ENCODE assay signal across 16 cellular contexts in the genomic region with DNA sequence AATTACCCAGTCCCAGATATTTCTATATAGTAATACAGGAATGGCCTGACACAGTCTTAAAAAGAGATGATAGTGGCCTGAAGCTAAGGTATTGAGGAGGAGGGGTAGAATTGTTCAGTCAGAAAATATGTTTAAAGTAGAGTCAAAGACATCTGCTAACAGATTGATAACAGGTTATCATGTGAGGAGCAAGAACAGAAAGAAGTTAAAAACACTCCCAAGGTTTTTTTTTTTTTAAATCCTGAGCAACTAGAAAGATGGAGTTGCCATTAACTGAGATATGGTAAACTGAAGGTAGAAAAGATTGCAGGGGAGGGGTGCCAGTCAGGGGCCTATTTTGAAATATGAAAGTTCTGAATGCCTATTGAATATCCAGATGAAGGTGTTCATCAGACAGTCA. TPM values are rescaled to one million over a fixed set of nuclear protein-coding genes. Genes with fewer than 3 reads are reported as not detected.
A peak's percentile ranks its signal among the peaks of the same experiment; 100 is the strongest.
DNase-seq lines count a peak whose midpoint lies in the region; ATAC-seq and TF ChIP-seq lines count a peak whose summit lies in the region.
"Had no signal": no experiment of that assay in that cellular context is flagged by ENCODE, and none has a peak within 500 bp of the region (broad histone marks: within the 10 kb centered on the region; RNA-seq: fewer than 3 reads in every experiment).

No MANE protein-coding gene starts in this region.

- no peak for DNase-seq in activated naive CD4-positive, alpha-beta T cell treated with anti-CD3 and anti-CD28 coated beads, Interleukin-2, amount 10 ng/mL, durations not matched to agents 7 days and 5 days
- DNase-seq in Karpas-422 (no peak), hepatocyte (ENCODE audit: low spot score) (no peak), NCI-H2081 treated with DMSO at 0.1 percent for 48 hours (lab: John Stamatoyannopoulos, UW) (no peak), DMS53 treated with DMSO at 0.1 percent for 48 hours (lab: John Stamatoyannopoulos, UW; ENCODE audit: unreplicated experiment) (no peak)
- DNase-seq in stimulated activated effector memory CD8-positive, alpha-beta T cell treated with anti-CD3 and anti-CD28 coated beads, Interleukin-12 subunit alpha, Interleukin-12 subunit beta, amount 100 ng/mL, for 72 hours (ENCODE audit: low spot score in 2 of 2), result no peak
- DNase-seq: DND-41, GDM1, NCI-H1436, NCI-H2029 treated with DMSO at 0.1 percent for 48 hours, NCI-H524, RPMI8226 had no signal

- H3K4me1 ChIP-seq in Karpas-422 (ENCODE audit: low read length), result peaks cover 55% of the 10 kb centered on the region
- H3K4me1 ChIP-seq in hepatocyte (ENCODE audit: insufficient read depth), result peaks cover 9% of the 10 kb centered on the region

- H3K79me2 ChIP-seq in Karpas-422 (ENCODE audit: low read length) (peaks cover 99% of the 10 kb centered on the region), hepatocyte (peaks cover 100% of the 10 kb centered on the region)

- H3K4me3 ChIP-seq in Karpas-422 (ENCODE audit: low read length) (no peak overlapping the region), hepatocyte (no peak overlapping the region)

- H3K27ac ChIP-seq in Karpas-422 (ENCODE audit: low read length), result 0 out of 2 replicates have a peak overlapping the region, but pooled peaks have one; percentile 12
- peak overlapping the region; percentile 12 for H3K27ac ChIP-seq in hepatocyte

- H3K4me1 Mint-ChIP-seq in activated naive CD4-positive, alpha-beta T cell treated with anti-CD3 and anti-CD28 coated beads, Interleukin-2, amount 50 U/mL, for 24 hours, result peaks cover 82% of the 10 kb centered on the region
- H3K4me1 Mint-ChIP-seq in activated naive CD4-positive, alpha-beta T cell treated with anti-CD3 and anti-CD28 coated beads, Interleukin-2, amount 10 ng/mL, durations not matched to agents 7 days and 5 days, result peaks cover 18% of the 10 kb centered on the region
- H3K4me1 Mint-ChIP-seq in stimulated activated effector memory CD8-positive, alpha-beta T cell treated with anti-CD3 and anti-CD28 coated beads, Interleukin-12 subunit alpha, Interleukin-12 subunit beta, amount 100 ng/mL, for 72 hours, result peaks cover 57% of the 10 kb centered on the region

- H3K27me3 Mint-ChIP-seq in activated naive CD4-positive, alpha-beta T cell treated with anti-CD3 and anti-CD28 coated beads, Interleukin-2, amount 50 U/mL, for 24 hours, result no peaks in the 10 kb centered on the region
- H3K27me3 Mint-ChIP-seq in activated naive CD4-positive, alpha-beta T cell treated with anti-CD3 and anti-CD28 coated beads, Interleukin-2, amount 10 ng/mL, durations not matched to agents 7 days and 5 days, result no peaks in the 10 kb centered on the region
- H3K27me3 Mint-ChIP-seq: IgD-negative memory B cell had no signal

- H3K9ac ChIP-seq in Karpas-422 (ENCODE audit: low read length), result no peak overlapping the region

- H3K27me3 ChIP-seq in Karpas-422 (ENCODE audit: low read length) (no peaks in the 10 kb centered on the region), hepatocyte (no peaks in the 10 kb centered on the region)

- H2AFZ ChIP-seq in Karpas-422 (ENCODE audit: low read length), result no peak overlapping the region
- no peak overlapping the region for H2AFZ ChIP-seq in hepatocyte

- no peak overlapping the region for H3K4me3 Mint-ChIP-seq in activated naive CD4-positive, alpha-beta T cell treated with anti-CD3 and anti-CD28 coated beads, Interleukin-2, amount 50 U/mL, for 24 hours
- no peak overlapping the region for H3K4me3 Mint-ChIP-seq in activated naive CD4-positive, alpha-beta T cell treated with anti-CD3 and anti-CD28 coated beads, Interleukin-2, amount 10 ng/mL, durations not matched to agents 7 days and 5 days
- no peak overlapping the region for H3K4me3 Mint-ChIP-seq in stimulated activated effector memory CD8-positive, alpha-beta T cell treated with anti-CD3 and anti-CD28 coated beads, Interleukin-12 subunit alpha, Interleukin-12 subunit beta, amount 100 ng/mL, for 72 hours
- H3K4me3 Mint-ChIP-seq: CD14-positive monocyte, IgD-negative memory B cell had no signal

- no peak overlapping the region for H3K4me2 ChIP-seq in Karpas-422 (ENCODE audit: low read depth, low read length, poor library complexity, severe bottlenecking)
- no peak overlapping the region for H3K4me2 ChIP-seq in hepatocyte

- H3K36me3 ChIP-seq in Karpas-422 (ENCODE audit: insufficient read depth, low read length), result peaks cover 29% of the 10 kb centered on the region
- H3K36me3 ChIP-seq in hepatocyte (replicated peaks; ENCODE audit: insufficient read depth, low read depth), result no peaks in the 10 kb centered on the region

- no peak for TF ChIP-seq CTCF in hepatocyte (IDR thresholded peaks at IDR 0.05; ENCODE audit: poor library complexity)

- H4K20me1 ChIP-seq in Karpas-422 (ENCODE audit: insufficient read depth, low read depth, low read length), result no peaks in the 10 kb centered on the region; the same call in none of the 2 replicates
- H4K20me1 ChIP-seq in hepatocyte (ENCODE audit: insufficient read depth, poor library complexity, severe bottlenecking), result peaks cover 80% of the 10 kb centered on the region

- H3K9me2 ChIP-seq in Karpas-422 (replicated peaks; ENCODE audit: insufficient read depth, low read length) (no peaks in the 10 kb centered on the region), hepatocyte (replicated peaks; ENCODE audit: insufficient read depth) (no peaks in the 10 kb centered on the region)

- CTCF ChIA-PET in activated naive CD4-positive, alpha-beta T cell treated with anti-CD3 and anti-CD28 coated beads, Interleukin-2, amount 10 ng/mL, durations not matched to agents 7 days and 5 days (lab: Charles Lee), result no interaction called here

- H3K9me3 Mint-ChIP-seq in activated naive CD4-positive, alpha-beta T cell treated with anti-CD3 and anti-CD28 coated beads, Interleukin-2, amount 50 U/mL, for 24 hours, result no peaks in the 10 kb centered on the region
- H3K9me3 Mint-ChIP-seq in activated naive CD4-positive, alpha-beta T cell treated with anti-CD3 and anti-CD28 coated beads, Interleukin-2, amount 10 ng/mL, durations not matched to agents 7 days and 5 days, result peaks cover 3% of the 10 kb centered on the region
- no peaks in the 10 kb centered on the region for H3K9me3 Mint-ChIP-seq in stimulated activated effector memory CD8-positive, alpha-beta T cell treated with anti-CD3 and anti-CD28 coated beads, Interleukin-12 subunit alpha, Interleukin-12 subunit beta, amount 100 ng/mL, for 72 hours
- H3K9me3 Mint-ChIP-seq: IgD-negative memory B cell had no signal

- H3K9me3 ChIP-seq in Karpas-422 (ENCODE audit: low read length) (no peaks in the 10 kb centered on the region), hepatocyte (ENCODE audit: low read depth) (no peaks in the 10 kb centered on the region)

- H3K36me3 Mint-ChIP-seq in activated naive CD4-positive, alpha-beta T cell treated with anti-CD3 and anti-CD28 coated beads, Interleukin-2, amount 50 U/mL, for 24 hours, result peaks cover 21% of the 10 kb centered on the region
- H3K36me3 Mint-ChIP-seq in activated naive CD4-positive, alpha-beta T cell treated with anti-CD3 and anti-CD28 coated beads, Interleukin-2, amount 10 ng/mL, durations not matched to agents 7 days and 5 days, result peaks cover 22% of the 10 kb centered on the region
- peaks cover 43% of the 10 kb centered on the region for H3K36me3 Mint-ChIP-seq in stimulated activated effector memory CD8-positive, alpha-beta T cell treated with anti-CD3 and anti-CD28 coated beads, Interleukin-12 subunit alpha, Interleukin-12 subunit beta, amount 100 ng/mL, for 72 hours

- ATAC-seq in stimulated activated effector memory CD8-positive, alpha-beta T cell treated with anti-CD3 and anti-CD28 coated beads, Interleukin-12 subunit alpha, Interleukin-12 subunit beta, amount 100 ng/mL, for 72 hours, result no peak
- ATAC-seq in HG02610 (IDR thresholded peaks at IDR 0.05; ENCODE audit: unreplicated experiment), result no peak

- peak overlapping the region; percentile 76 for H3K27ac Mint-ChIP-seq in activated naive CD4-positive, alpha-beta T cell treated with anti-CD3 and anti-CD28 coated beads, Interleukin-2, amount 50 U/mL, for 24 hours
- H3K27ac Mint-ChIP-seq in activated naive CD4-positive, alpha-beta T cell treated with anti-CD3 and anti-CD28 coated beads, Interleukin-2, amount 10 ng/mL, durations not matched to agents 7 days and 5 days, result no peak overlapping the region
- peak overlapping the region; percentile 48 for H3K27ac Mint-ChIP-seq in stimulated activated effector memory CD8-positive, alpha-beta T cell treated with anti-CD3 and anti-CD28 coated beads, Interleukin-12 subunit alpha, Interleukin-12 subunit beta, amount 100 ng/mL, for 72 hours

RNA-seq across cellular contexts. Expression of a gene that starts 43.1 kb away (rescaled TPM):
- 109 and 139 TPM in 2 replicates for total RNA-seq in Karpas-422 (2014; rRNA removed; shearing (Covaris generic); ENCODE audit: low replicate concordance)
- total RNA-seq in hepatocyte, result 110 and 133 TPM in 2 replicates
- 37.2 and 38.6 TPM in 2 replicates for polyA plus RNA-seq in hepatocyte
